Comparison of ENCODE assay signal across 9 cellular contexts in genomic region chr2:197706839-197707207, GRCh38.
DNase-seq lines count a peak whose midpoint lies in the region; ATAC-seq and TF ChIP-seq lines count a peak whose summit lies in the region.
"Had no signal": no experiment of that assay in that cellular context is flagged by ENCODE, and none has a peak within 500 bp of the region (broad histone marks: within the 10 kb centered on the region; RNA-seq: fewer than 3 reads in every experiment).

No MANE protein-coding gene starts in this region.

- peaks cover 12% of the 10 kb centered on the region for H3K36me3 Mint-ChIP-seq in memory B cell

- peaks cover 3% of the 10 kb centered on the region for H3K27me3 Mint-ChIP-seq in memory B cell

- POLR2A ChIA-PET in AG04449 (lab: Yijun Ruan, JAX), result interaction anchor here (0.6 to 1.0 kb wide), 2 partner anchors 207 to 272 kb away, joined by 3 read pairs; partner anchors contain the start of genes HSPE1 and SF3B1

- CTCF ChIA-PET in AG04449 (lab: Yijun Ruan, JAX), result interaction anchor here (0.7 to 3.8 kb wide), 13 partner anchors 9 to 264 kb away, joined by 3 to 33 read pairs (median 5); partner anchors contain the start of genes HSPD1 and HSPE1

- H3K36me3 ChIP-seq in brain microvascular endothelial cell (replicated peaks), result no peaks in the 10 kb centered on the region

- DNase-seq in AG04449 (ENCODE audit: low read depth, low spot score) (no peak), HL-60 (ENCODE audit: low read depth in 1 of 2, low spot score in 1 of 2) (no peak), brain microvascular endothelial cell (no peak), memory B cell (ENCODE audit: low spot score in 2 of 2) (no peak), activated gamma-delta T cell treated with Interleukin-2 at 50 U/mL for 16 hours (no peak), HuH-7 (ENCODE audit: low spot score) (no peak), NCI-H2196 treated with DMSO at 0.1 percent for 48 hours (lab: John Stamatoyannopoulos, UW; ENCODE audit: unreplicated experiment) (no peak)
- DNase-seq: SHP77 treated with DMSO at 0.1 percent for 48 hours had no signal

- H3K4me3 ChIP-seq in AG04449 (ENCODE audit: low read depth, low read length) (peak overlapping the region; percentile 90), HL-60 (replicated peaks; ENCODE audit: insufficient read depth, low read length) (peak overlapping the region; percentile 90), brain microvascular endothelial cell (ENCODE audit: low read depth, low read length) (peak overlapping the region; percentile 89)

- H3K27ac ChIP-seq in HL-60 (replicated peaks) (peak overlapping the region; percentile 8; the same call in 1 of the 2 replicates), brain microvascular endothelial cell (no peak overlapping the region)

- H3K27me3 ChIP-seq in HL-60 (ENCODE audit: insufficient read depth, poor library complexity, severe bottlenecking) (no peaks in the 10 kb centered on the region), brain microvascular endothelial cell (replicated peaks) (no peaks in the 10 kb centered on the region)

- no peak overlapping the region for H3K27ac Mint-ChIP-seq in memory B cell

- no peaks in the 10 kb centered on the region for H3K9me3 Mint-ChIP-seq in memory B cell

- ATAC-seq in memory B cell (ENCODE audit: low read depth) (no peak), GM18909 (IDR thresholded peaks at IDR 0.05; ENCODE audit: poor library complexity, unreplicated experiment) (no peak)

- peaks cover 38% of the 10 kb centered on the region for H3K4me1 Mint-ChIP-seq in memory B cell

- H3K4me3 Mint-ChIP-seq in memory B cell, result peak overlapping the region; percentile 90

- no peak for TF ChIP-seq CTCF in AG04449 (IDR thresholded peaks at IDR 0.05; ENCODE audit: insufficient read depth, low read length, missing control alignments)
- no peak for TF ChIP-seq CTCF in HL-60 (IDR thresholded peaks at IDR 0.05; ENCODE audit: insufficient read depth, low read length)
- TF ChIP-seq CTCF in brain microvascular endothelial cell (IDR thresholded peaks at IDR 0.05; ENCODE audit: low read depth, low read length, missing control alignments), result no peak

- in situ Hi-C loops in brain microvascular endothelial cell (cut with HindIII; ENCODE audit: low pct_ligation_motif_present, low sequenced_read_pairs), result no loop called here
